Comparison of ENCODE assay signal across 12 cellular contexts in the genomic region with DNA sequence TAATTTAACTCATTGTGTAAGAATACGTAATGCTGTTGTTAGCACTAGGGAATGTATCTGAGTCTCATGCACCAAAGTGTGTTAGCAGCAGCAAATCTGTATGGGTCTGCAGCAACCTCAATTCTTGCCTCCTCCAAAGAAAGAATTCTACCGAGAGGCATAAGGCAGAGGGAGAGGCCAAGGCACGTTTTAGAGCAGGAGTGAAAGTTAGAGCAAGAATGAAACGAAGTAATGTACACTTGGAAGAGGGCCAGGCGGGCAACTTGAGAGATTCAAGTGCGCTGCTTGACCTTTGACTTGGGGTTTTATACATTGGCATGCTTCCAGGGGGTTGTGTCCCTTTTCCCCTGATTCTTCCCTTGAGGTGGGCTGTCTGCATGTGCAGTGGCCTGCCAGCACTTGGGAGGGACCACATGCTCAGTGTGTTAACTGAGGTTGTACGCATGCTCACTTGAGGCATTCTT. TPM values are rescaled to one million over a fixed set of nuclear protein-coding genes. Genes with fewer than 3 reads are reported as not detected.
A peak's percentile ranks its signal among the peaks of the same experiment; 100 is the strongest.
DNase-seq lines count a peak whose midpoint lies in the region; ATAC-seq and TF ChIP-seq lines count a peak whose summit lies in the region.
"Had no signal": no experiment of that assay in that cellular context is flagged by ENCODE, and none has a peak within 500 bp of the region (broad histone marks: within the 10 kb centered on the region; RNA-seq: fewer than 3 reads in every experiment).

No MANE protein-coding gene starts in this region.

- H3K27ac ChIP-seq in muscle layer of duodenum (ENCODE audit: low read length): peak overlapping the region; percentile 93
- H3K27ac ChIP-seq in thoracic aorta: peak overlapping the region; percentile 65 to 99
- H3K27ac ChIP-seq: WERI-Rb-1 had no signal

- no peak overlapping the region for H3K4me3 Mint-ChIP-seq in activated naive CD8-positive, alpha-beta T cell treated with anti-CD3 and anti-CD28 coated beads, Interleukin-2, amount 50 U/mL, for 24 hours
- H3K4me3 Mint-ChIP-seq: activated T-helper 17 cell treated with anti-CD3 and anti-CD28 coated beads, Interleukin-2, amount 50 U/mL, for 72 hours had no signal

- TF ChIP-seq CTCF in epithelial cell of proximal tubule (conservative IDR thresholded peaks at IDR 0.05; ENCODE audit: low read depth, low read length) (no peak), thoracic aorta (IDR thresholded peaks at IDR 0.05) (no peak)

- peaks cover 12% of the 10 kb centered on the region for H3K4me1 Mint-ChIP-seq in activated naive CD8-positive, alpha-beta T cell treated with anti-CD3 and anti-CD28 coated beads, Interleukin-2, amount 50 U/mL, for 24 hours

- no peaks in the 10 kb centered on the region for H3K36me3 Mint-ChIP-seq in activated naive CD8-positive, alpha-beta T cell treated with anti-CD3 and anti-CD28 coated beads, Interleukin-2, amount 50 U/mL, for 24 hours (ENCODE audit: low read depth)

- H3K27me3 ChIP-seq in muscle layer of duodenum (ENCODE audit: low read depth, low read length) (peaks cover 5% of the 10 kb centered on the region), thoracic aorta (replicated peaks; ENCODE audit: insufficient read depth) (no peaks in the 10 kb centered on the region)

- H3K36me3 ChIP-seq in muscle layer of duodenum (ENCODE audit: control insufficient read depth in 1 of 2, insufficient read depth in 2 of 2, low read length in 2 of 2): peaks cover 0 to 24% of the 10 kb centered on the region in 2 donors
- no peaks in the 10 kb centered on the region for H3K36me3 ChIP-seq in thoracic aorta
- H3K36me3 ChIP-seq: WERI-Rb-1 had no signal

- H3K4me1 ChIP-seq in muscle layer of duodenum (ENCODE audit: control insufficient read depth in 1 of 2, insufficient read depth in 2 of 2, low read length in 2 of 2) (peaks cover 4 to 18% of the 10 kb centered on the region in 2 donors), thoracic aorta (ENCODE audit: control insufficient read depth in 1 of 2, low read depth in 2 of 2) (peaks cover 11 to 40% of the 10 kb centered on the region in 2 donors)

- H3K4me3 ChIP-seq in epithelial cell of proximal tubule (ENCODE audit: low read depth, low read length) (peak overlapping the region; percentile 85), muscle layer of duodenum (ENCODE audit: low read depth in 1 of 2, low read length in 2 of 2) (peak overlapping the region; percentile 71 to 82), thoracic aorta (peak overlapping the region; percentile 92)

- H3K9me3 ChIP-seq in muscle layer of duodenum (ENCODE audit: control insufficient read depth in 1 of 2, low read length in 2 of 2) (no peaks in the 10 kb centered on the region), thoracic aorta (no peaks in the 10 kb centered on the region)

- H3K9me3 Mint-ChIP-seq in activated naive CD8-positive, alpha-beta T cell treated with anti-CD3 and anti-CD28 coated beads, Interleukin-2, amount 50 U/mL, for 24 hours: no peaks in the 10 kb centered on the region
- H3K9me3 Mint-ChIP-seq: activated T-helper 17 cell treated with anti-CD3 and anti-CD28 coated beads, Interleukin-2, amount 50 U/mL, for 72 hours had no signal

- DNase-seq in DMS 273 (lab: John Stamatoyannopoulos, UW; ENCODE audit: unreplicated experiment): peak; percentile 8
- DNase-seq in DMS 273 treated with DMSO at 0.1 percent for 48 hours (lab: John Stamatoyannopoulos, UW): no peak
- DNase-seq in epithelial cell of proximal tubule (ENCODE audit: low read depth): no peak
- no peak for DNase-seq in thoracic aorta (ENCODE audit: low spot score)
- DNase-seq in middle frontal gyrus (ENCODE audit: extremely low spot score, low spot score): no peak
- no peak for DNase-seq in activated naive CD8-positive, alpha-beta T cell treated with anti-CD3 and anti-CD28 coated beads, Interleukin-2, amount 50 U/mL, for 24 hours
- DNase-seq: NCI-H1694; stimulated activated CD4-positive, alpha-beta T cell treated with anti-CD3 and anti-CD28 coated beads, Interleukin-15, amount 100 ng/mL, for 24 hours; WERI-Rb-1 had no signal

- peaks cover 21% of the 10 kb centered on the region for H3K27me3 Mint-ChIP-seq in activated naive CD8-positive, alpha-beta T cell treated with anti-CD3 and anti-CD28 coated beads, Interleukin-2, amount 50 U/mL, for 24 hours

- ATAC-seq in thoracic aorta (ENCODE audit: insufficient number of reproducible peaks, low FRiP score, low read depth): no peak
- no peak for ATAC-seq in HG02759 (IDR thresholded peaks at IDR 0.05; ENCODE audit: unreplicated experiment)
- no peak for ATAC-seq in activated naive CD8-positive, alpha-beta T cell treated with anti-CD3 and anti-CD28 coated beads, Interleukin-2, amount 50 U/mL, for 24 hours
- ATAC-seq: activated T-helper 17 cell treated with anti-CD3 and anti-CD28 coated beads, Interleukin-2, amount 50 U/mL, for 72 hours had no signal

- H3K27ac Mint-ChIP-seq in activated naive CD8-positive, alpha-beta T cell treated with anti-CD3 and anti-CD28 coated beads, Interleukin-2, amount 50 U/mL, for 24 hours: no peak overlapping the region
- H3K27ac Mint-ChIP-seq: activated T-helper 17 cell treated with anti-CD3 and anti-CD28 coated beads, Interleukin-2, amount 50 U/mL, for 72 hours had no signal

RNA-seq across cellular contexts. Expression of a gene that starts 2.5 kb away (rescaled TPM):
- total RNA-seq in epithelial cell of proximal tubule (196 and 284 TPM in 2 replicates), thoracic aorta (100 to 1,000 TPM; 225 to 257 TPM)
